In genomic region chr4:122003335-122003734, GRCh38 we compare ENCODE assay signal across 8 cellular contexts. TPM values are rescaled to one million over a fixed set of nuclear protein-coding genes. Genes with fewer than 3 reads are reported as not detected.
A peak's percentile ranks its signal among the peaks of the same experiment; 100 is the strongest.
DNase-seq lines count a peak whose midpoint lies in the region; ATAC-seq and TF ChIP-seq lines count a peak whose summit lies in the region.

No MANE protein-coding gene starts in this region.

- CTCF ChIA-PET in CD8-positive, alpha-beta T cell (lab: Charles Lee), result interaction anchor here (0.7 to 1.1 kb wide), 3 partner anchors 55 to 103 kb away, joined by 3 to 5 read pairs (median 4); no protein-coding TSS in a partner anchor

- TF ChIP-seq CTCF in CD8-positive, alpha-beta T cell (IDR thresholded peaks at IDR 0.05), result no peak
- TF ChIP-seq CTCF in mesothelial cell of epicardium (IDR thresholded peaks at IDR 0.05; ENCODE audit: unreplicated experiment), result peak; percentile 58

- H3K27me3 Mint-ChIP-seq in CD8-positive, alpha-beta T cell (ENCODE audit: low read depth), result peaks cover 16% of the 10 kb centered on the region
- H3K27me3 Mint-ChIP-seq in mesothelial cell of epicardium (ENCODE audit: low read depth), result peaks cover 48% of the 10 kb centered on the region

- no peaks in the 10 kb centered on the region for H3K36me3 ChIP-seq in CD8-positive, alpha-beta T cell (ENCODE audit: insufficient read depth, low read length)
- H3K36me3 ChIP-seq in adipocyte (ENCODE audit: control insufficient read depth, insufficient read depth, low read length, severe bottlenecking), result no peaks in the 10 kb centered on the region

- intact Hi-C loops in CD8-positive, alpha-beta T cell (cut with DNase I, micrococcal nuclease), result loop anchor here in 1 of 2 experiments (1.0 to 2.0 kb wide), 2 partner anchors 53 to 103 kb away; no protein-coding TSS in a partner anchor

- no peaks in the 10 kb centered on the region for H3K4me1 ChIP-seq in CD8-positive, alpha-beta T cell (ENCODE audit: insufficient read depth, low read length)
- H3K4me1 ChIP-seq in adipocyte (ENCODE audit: control insufficient read depth, insufficient read depth, low read length), result peaks cover 11% of the 10 kb centered on the region

- H3K9me3 ChIP-seq in CD8-positive, alpha-beta T cell (ENCODE audit: low read length), result no peaks in the 10 kb centered on the region
- no peaks in the 10 kb centered on the region for H3K9me3 ChIP-seq in adipocyte (ENCODE audit: control insufficient read depth, low read length)

- no peak overlapping the region for H3K27ac ChIP-seq in CD8-positive, alpha-beta T cell (ENCODE audit: low read depth, low read length)

- H3K36me3 Mint-ChIP-seq in CD8-positive, alpha-beta T cell, result no peaks in the 10 kb centered on the region
- H3K36me3 Mint-ChIP-seq in mesothelial cell of epicardium, result no peaks in the 10 kb centered on the region

- no peak overlapping the region for H3K9ac ChIP-seq in adipocyte (ENCODE audit: low read length)

- H3K4me1 Mint-ChIP-seq in CD8-positive, alpha-beta T cell (ENCODE audit: low read depth), result no peaks in the 10 kb centered on the region
- no peaks in the 10 kb centered on the region for H3K4me1 Mint-ChIP-seq in mesothelial cell of epicardium

- H3K27me3 ChIP-seq in CD8-positive, alpha-beta T cell (ENCODE audit: insufficient read depth, low read length), result no peaks in the 10 kb centered on the region
- no peaks in the 10 kb centered on the region for H3K27me3 ChIP-seq in adipocyte (replicated peaks; ENCODE audit: control insufficient read depth, insufficient read depth, low read length)

- POLR2A ChIA-PET in CD8-positive, alpha-beta T cell (lab: Charles Lee), result no interaction called here

- H3K9me3 Mint-ChIP-seq in CD8-positive, alpha-beta T cell, result no peaks in the 10 kb centered on the region
- H3K9me3 Mint-ChIP-seq in mesothelial cell of epicardium, result no peaks in the 10 kb centered on the region

- DNase-seq in CD8-positive, alpha-beta T cell, result peak in 3 of 7 experiments; percentile 2 to 21 (median 7)
- DNase-seq in NCI-H69 (lab: John Stamatoyannopoulos, UW) (peak; percentile 48), adipocyte (ENCODE audit: low read depth) (peak; percentile 4), mesothelial cell of epicardium (ENCODE audit: low spot score in 2 of 2, unreplicated experiment in 2 of 2) (no peak), GOT3 (lab: John Stamatoyannopoulos, UW) (no peak)
- DNase-seq in stimulated activated naive CD4-positive, alpha-beta T cell treated with Interleukin-2 at 50 U/mL for 16 hours (lab: John Stamatoyannopoulos, UW), result no peak

- no peak overlapping the region for H3K4me3 Mint-ChIP-seq in CD8-positive, alpha-beta T cell
- no peak overlapping the region for H3K4me3 Mint-ChIP-seq in mesothelial cell of epicardium

- no peak overlapping the region for H3K27ac Mint-ChIP-seq in CD8-positive, alpha-beta T cell
- H3K27ac Mint-ChIP-seq in mesothelial cell of epicardium, result no peak overlapping the region

- peak; percentile 34 for ATAC-seq in CD8-positive, alpha-beta T cell
- ATAC-seq in GM18519 (IDR thresholded peaks at IDR 0.05; ENCODE audit: low FRiP score, unreplicated experiment) (peak; percentile 77), HG02870 (IDR thresholded peaks at IDR 0.05; ENCODE audit: unreplicated experiment) (peak; percentile 86)

- no peak overlapping the region for H3K4me3 ChIP-seq in CD8-positive, alpha-beta T cell (ENCODE audit: low read depth, low read length)
- no peak overlapping the region for H3K4me3 ChIP-seq in adipocyte (ENCODE audit: low read length)

RNA-seq across cellular contexts. Expression of gene TRPC3, which starts 51.5 kb away (rescaled TPM):
- total RNA-seq in CD8-positive, alpha-beta T cell, result not detected
- total RNA-seq in mesothelial cell of epicardium, result 0.18 to 0.34 TPM (median 0.29 TPM) in 3 replicates

Comparison
In these comparisons a context has a peak if more than half of its experiments do, and no peak if none do; other contexts are left out.
1. ATAC-seq: peak in every context shown above with its lines; median percentile 86 in HG02870; 77 in GM18519; 34 in CD8-positive, alpha-beta T cell.
2. DNase-seq: peak in NCI-H69 (single experiment) and adipocyte (single experiment); none in mesothelial cell of epicardium (0 of 2), GOT3 (single experiment) and stimulated activated naive CD4-positive, alpha-beta T cell treated with Interleukin-2 at 50 U/mL for 16 hours (single experiment).